17 cellular contexts compared by ENCODE assay signal in genomic region chr3:142057331-142057725, GRCh38.
A peak's percentile ranks its signal among the peaks of the same experiment; 100 is the strongest.
DNase-seq lines count a peak whose midpoint lies in the region; FAIRE-seq and TF ChIP-seq lines count a peak whose summit lies in the region.
"Had no signal": no experiment of that assay in that cellular context is flagged by ENCODE, and none has a peak within 500 bp of the region (broad histone marks: within the 10 kb centered on the region; RNA-seq: fewer than 3 reads in every experiment).

No MANE protein-coding gene starts in this region.

- H3K4me1 Mint-ChIP-seq in chondrocyte (ENCODE audit: low read depth), result peaks cover 22% of the 10 kb centered on the region
- no peaks in the 10 kb centered on the region for H3K4me1 Mint-ChIP-seq in neural crest cell
- peaks cover 2% of the 10 kb centered on the region for H3K4me1 Mint-ChIP-seq in CD14-positive monocyte

- H3K36me3 ChIP-seq in SJCRH30, result no peaks in the 10 kb centered on the region
- H3K36me3 ChIP-seq: HAP-1 had no signal

- H3K4me3 Mint-ChIP-seq in chondrocyte (ENCODE audit: unreplicated experiment), result no peak overlapping the region
- H3K4me3 Mint-ChIP-seq in neural crest cell, result no peak overlapping the region
- no peak overlapping the region for H3K4me3 Mint-ChIP-seq in CD14-positive monocyte
- H3K4me3 Mint-ChIP-seq: CD8-positive, alpha-beta memory T cell had no signal

- H3K36me3 Mint-ChIP-seq in chondrocyte (ENCODE audit: low read depth), result peaks cover 10% of the 10 kb centered on the region
- no peaks in the 10 kb centered on the region for H3K36me3 Mint-ChIP-seq in neural crest cell (ENCODE audit: low read depth)
- H3K36me3 Mint-ChIP-seq in CD14-positive monocyte, result no peaks in the 10 kb centered on the region

- H3K27ac ChIP-seq in SJCRH30, result peak overlapping the region; percentile 88
- H3K27ac ChIP-seq: HL-60 had no signal

- no peak overlapping the region for H3K4me3 ChIP-seq in SJCRH30
- H3K4me3 ChIP-seq: HAP-1 had no signal

- TF ChIP-seq CTCF in chondrocyte (IDR thresholded peaks at IDR 0.05) (no peak), neural crest cell (conservative IDR thresholded peaks at IDR 0.05) (peak; percentile 0), CD14-positive monocyte (IDR thresholded peaks at IDR 0.05) (no peak)

- no peak for FAIRE-seq in urothelium cell line (lab: Jason Lieb, UNC)
- FAIRE-seq: GM12891, GM19239 had no signal

- DNase-seq in AG20443 (ENCODE audit: low spot score), result peak; percentile 18
- DNase-seq in SJCRH30, result no peak
- DNase-seq in chondrocyte (ENCODE audit: low spot score), result no peak
- no peak for DNase-seq in neural crest cell (ENCODE audit: low read depth, low spot score)
- no peak for DNase-seq in CD14-positive monocyte (ENCODE audit: low spot score)
- DNase-seq in urothelium cell line (ENCODE audit: low spot score), result no peak
- no peak for DNase-seq in erythroblast (lab: John Stamatoyannopoulos, UW)
- no peak for DNase-seq in KG1 (lab: John Stamatoyannopoulos, UW)
- DNase-seq: ACHN; Caco-2; CD8-positive, alpha-beta memory T cell; GOT3; KBM-7 had no signal

- H3K27ac Mint-ChIP-seq in chondrocyte (ENCODE audit: unreplicated experiment), result peak overlapping the region; percentile 23
- H3K27ac Mint-ChIP-seq in neural crest cell (ENCODE audit: unreplicated experiment), result no peak overlapping the region
- no peak overlapping the region for H3K27ac Mint-ChIP-seq in CD14-positive monocyte

- no peak for TF ChIP-seq POLR2A in erythroblast (IDR thresholded peaks at IDR 0.05; ENCODE audit: low read length)

- no peaks in the 10 kb centered on the region for H3K27me3 Mint-ChIP-seq in chondrocyte (ENCODE audit: low read depth)
- H3K27me3 Mint-ChIP-seq in neural crest cell (ENCODE audit: low read depth), result no peaks in the 10 kb centered on the region
- H3K27me3 Mint-ChIP-seq in CD14-positive monocyte (ENCODE audit: low read depth in 3 of 3), result no peaks in the 10 kb centered on the region
- H3K27me3 Mint-ChIP-seq: CD8-positive, alpha-beta memory T cell had no signal

- peaks cover 7% of the 10 kb centered on the region; the same call in 1 of the 2 replicates for H3K9me3 ChIP-seq in SJCRH30 (replicated peaks)
- H3K9me3 ChIP-seq: Caco-2, HAP-1 had no signal

- intact Hi-C loops in CD14-positive monocyte (cut with micrococcal nuclease), result no loop called here

- H3K27me3 ChIP-seq in SJCRH30, result no peaks in the 10 kb centered on the region

- H3K4me1 ChIP-seq in SJCRH30, result peaks cover 17% of the 10 kb centered on the region
- H3K4me1 ChIP-seq: Caco-2 had no signal

- H3K9me3 Mint-ChIP-seq in chondrocyte (ENCODE audit: low read depth) (peaks cover 11% of the 10 kb centered on the region), neural crest cell (no peaks in the 10 kb centered on the region), CD14-positive monocyte (peaks cover 2 to 6% (median 4%) of the 10 kb centered on the region in 7 donors)
